In the genomic region with DNA sequence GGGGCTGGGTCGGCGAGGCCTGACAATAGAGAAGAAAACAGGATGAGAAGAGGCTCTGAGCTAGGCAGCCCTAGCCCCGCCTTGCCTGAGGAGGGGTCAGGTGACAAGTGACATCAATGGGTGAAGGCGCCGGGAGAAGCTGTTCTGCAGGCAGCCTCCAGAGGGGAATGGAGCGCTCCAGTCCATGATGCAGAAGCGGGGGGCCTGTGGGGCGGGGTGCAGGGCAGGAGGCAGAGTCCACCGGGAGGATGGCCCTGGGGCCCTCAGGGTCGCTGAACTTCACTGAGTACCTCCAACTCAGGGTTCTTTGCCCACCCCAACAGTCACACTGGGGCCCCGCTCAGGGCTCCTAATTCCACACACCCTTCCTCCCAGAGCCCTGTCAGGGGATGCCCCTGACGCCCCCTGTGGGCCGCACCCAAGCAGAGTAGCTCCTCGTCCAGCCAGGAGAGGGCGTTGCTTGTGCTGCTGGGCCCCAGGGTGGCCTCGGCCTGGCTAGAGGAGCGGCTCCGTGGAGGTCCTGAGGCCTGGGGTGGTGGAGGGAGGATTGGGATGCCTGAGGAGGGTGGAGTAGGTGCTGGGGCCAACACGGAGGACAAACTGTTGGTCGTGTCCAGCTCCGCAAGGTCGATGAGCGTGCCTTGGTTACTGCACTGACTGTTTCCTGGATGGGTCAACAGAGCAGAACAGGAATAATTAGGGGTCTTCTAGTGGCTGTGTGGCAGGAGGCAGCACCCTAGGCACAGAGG, we compare ENCODE assay signal across 8 cellular contexts. TPM values are rescaled to one million over a fixed set of nuclear protein-coding genes. Genes with fewer than 3 reads are reported as not detected.
DNase-seq lines count a peak whose midpoint lies in the region; ATAC-seq and TF ChIP-seq lines count a peak whose summit lies in the region.

No MANE protein-coding gene starts in this region.

- ATAC-seq in sciatic nerve (peak; percentile 69), GM21576 (IDR thresholded peaks at IDR 0.05; ENCODE audit: unreplicated experiment) (no peak)

- intact Hi-C loops in sciatic nerve (cut with DNase I): no loop called here

- no peak overlapping the region for H3K4me3 ChIP-seq in fibroblast of pulmonary artery (replicated peaks; ENCODE audit: low read depth, low read length)

- peak; percentile 73 for DNase-seq in 8988T
- DNase-seq in GM10266 (ENCODE audit: extremely low spot score): no peak
- DNase-seq in NCI-H2227 treated with DMSO at 0.1 percent for 48 hours (lab: John Stamatoyannopoulos, UW): peak; percentile 30
- DNase-seq in activated CD8-positive, alpha-beta memory T cell treated with anti-CD3 and anti-CD28 coated beads for 24 hours: peak; percentile 76
- peak; percentile 37 for DNase-seq in fibroblast of pulmonary artery (ENCODE audit: low read depth)
- no peak for DNase-seq in sciatic nerve (ENCODE audit: low spot score)
- DNase-seq in activated gamma-delta T cell (lab: John Stamatoyannopoulos, UW): no peak

- TF ChIP-seq CTCF in GM10266 (IDR thresholded peaks at IDR 0.05; ENCODE audit: control insufficient read depth, insufficient read depth, low read depth, missing control alignments) (peak; percentile 68), fibroblast of pulmonary artery (IDR thresholded peaks at IDR 0.05; ENCODE audit: low read length, missing control alignments) (peak; percentile 73)

RNA-seq across cellular contexts. Expression of a gene that starts 20.8 kb away (rescaled TPM):
- 75.0 TPM for total RNA-seq in sciatic nerve

RNA-seq across cellular contexts. Expression of a gene that starts 21.1 kb away (rescaled TPM):
- total RNA-seq in sciatic nerve: 21.8 TPM

RNA-seq across cellular contexts. Expression of a gene that starts 30.5 kb away (rescaled TPM):
- 26.2 TPM for total RNA-seq in sciatic nerve

RNA-seq across cellular contexts. Expression of a gene that starts 35.1 kb away (rescaled TPM):
- total RNA-seq in sciatic nerve: 71.1 TPM

RNA-seq across cellular contexts. Expression of a gene that starts 48.7 kb away (rescaled TPM):
- total RNA-seq in sciatic nerve: 22.5 TPM

Comparison
In these comparisons a context has a peak if more than half of its experiments do, and no peak if none do; other contexts are left out.
1. DNase-seq: peak in 8988T (single experiment), NCI-H2227 treated with DMSO at 0.1 percent for 48 hours (single experiment), activated CD8-positive, alpha-beta memory T cell treated with anti-CD3 and anti-CD28 coated beads for 24 hours (single experiment) and fibroblast of pulmonary artery (single experiment); none in GM10266 (single experiment), sciatic nerve (single experiment) and activated gamma-delta T cell (single experiment).